Comparison of ENCODE assay signal across 8 cellular contexts in the genomic region with DNA sequence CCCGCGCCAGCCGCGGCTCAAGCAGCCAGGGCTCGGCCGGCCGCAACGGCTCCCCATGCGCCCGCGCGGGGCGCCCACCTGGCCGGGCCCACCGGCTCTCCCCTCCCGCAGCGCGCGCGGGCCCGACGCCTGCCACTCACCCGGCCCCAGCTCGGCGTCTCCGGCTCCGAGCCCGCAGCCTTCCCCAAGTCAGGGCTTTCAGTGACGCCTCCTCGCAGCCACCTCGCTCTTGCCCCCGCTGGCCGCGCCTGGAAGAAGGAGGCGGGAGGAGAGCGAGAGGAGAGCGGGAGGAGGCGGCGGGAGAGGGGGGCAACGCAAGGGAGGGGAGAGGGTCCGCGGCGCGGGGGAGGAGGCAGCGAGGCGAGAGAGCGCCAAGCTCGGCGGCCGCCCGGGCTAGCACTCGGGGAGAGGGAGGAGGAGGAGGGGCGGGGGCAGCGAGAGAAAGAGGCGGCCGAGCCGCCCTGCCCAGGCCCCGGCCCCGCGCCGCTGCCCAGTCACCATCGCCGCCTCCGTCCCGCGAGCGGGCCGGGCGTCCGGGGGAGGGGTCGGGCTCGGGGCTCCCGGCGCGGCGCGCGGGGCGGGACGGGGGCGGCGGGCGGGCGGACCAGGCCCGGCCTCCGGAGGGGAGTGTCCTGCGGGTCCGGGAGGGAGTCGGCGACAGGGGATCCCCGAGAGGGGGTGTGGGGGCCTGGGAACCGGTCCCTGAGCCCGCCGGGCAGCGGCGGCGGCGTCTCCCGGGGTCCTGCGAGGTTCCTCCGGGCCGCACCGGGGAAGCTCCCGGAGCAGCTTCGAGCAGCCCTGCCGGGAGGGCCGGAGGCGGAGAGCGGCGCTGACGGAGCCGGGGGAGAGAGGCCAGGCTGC. TPM values are rescaled to one million over a fixed set of nuclear protein-coding genes. Genes with fewer than 3 reads are reported as not detected.
DNase-seq lines count a peak whose midpoint lies in the region; ATAC-seq lines count a peak whose summit lies in the region.

A gene with protein sequence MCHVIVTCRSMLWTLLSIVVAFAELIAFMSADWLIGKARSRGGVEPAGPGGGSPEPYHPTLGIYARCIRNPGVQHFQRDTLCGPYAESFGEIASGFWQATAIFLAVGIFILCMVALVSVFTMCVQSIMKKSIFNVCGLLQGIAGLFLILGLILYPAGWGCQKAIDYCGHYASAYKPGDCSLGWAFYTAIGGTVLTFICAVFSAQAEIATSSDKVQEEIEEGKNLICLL (minus strand): TSS at position 414 of the 861 bp plus-strand sequence. CDS start 138,559 bp downstream, outside the sequence.

- DNase-seq in G401 (ENCODE audit: low spot score) (peak; percentile 23), HuH-7 (ENCODE audit: low spot score) (peak; percentile 74), T-helper 17 cell (no peak), dedifferentiated amniotic fluid mesenchymal stem cell (ENCODE audit: extremely low spot score) (peak; percentile 42), foreskin melanocyte (no peak)
- DNase-seq in stimulated activated CD4-positive, alpha-beta T cell treated with anti-CD3 and anti-CD28 coated beads, Interleukin-15, amount 100 ng/mL, for 24 hours = peak; percentile 55

- H3K4me1 Mint-ChIP-seq in T-helper 17 cell = peaks cover 12% of the 10 kb centered on the region

- no peak within 1 kb of the TSS for H3K27ac Mint-ChIP-seq in T-helper 17 cell

- peaks cover 55% of the 10 kb centered on the region for H3K27me3 Mint-ChIP-seq in T-helper 17 cell

- in situ Hi-C loops in G401 (cut with HindIII; ENCODE audit: low sequenced_read_pairs) = no loop called here

- H3K4me3 Mint-ChIP-seq in T-helper 17 cell = peak within 1 kb of the TSS; percentile 91

- H3K9me3 ChIP-seq in T-helper 17 cell (ENCODE audit: control insufficient read depth, low read length, poor library complexity, severe bottlenecking) = no peaks in the 10 kb centered on the region

- peaks cover 3% of the 10 kb centered on the region for H3K36me3 Mint-ChIP-seq in T-helper 17 cell (ENCODE audit: low read depth)

- H3K27me3 ChIP-seq in layer of hippocampus (ENCODE audit: control insufficient read depth, insufficient read depth, low read length) = no peaks in the 10 kb centered on the region

- ATAC-seq in GM21515 (IDR thresholded peaks at IDR 0.05; ENCODE audit: unreplicated experiment) (peak; percentile 47), T-helper 17 cell (peak; percentile 59)

- H3K27ac ChIP-seq in layer of hippocampus (ENCODE audit: low read depth, low read length) = peak within 1 kb of the TSS; percentile 83

RNA-seq across cellular contexts. Expression of the gene that starts here (rescaled TPM):
- total RNA-seq in G401 (2014; rRNA removed; shearing (Covaris generic)) = 2.6 and 7.5 TPM in 2 replicates
- 1 to 10 TPM; 1.3 to 4.3 TPM for total RNA-seq in T-helper 17 cell

Comparison
In these comparisons a context has a peak if more than half of its experiments do, and no peak if none do; other contexts are left out.
1. DNase-seq: peak in G401 (single experiment), HuH-7 (single experiment), dedifferentiated amniotic fluid mesenchymal stem cell (single experiment) and stimulated activated CD4-positive, alpha-beta T cell treated with anti-CD3 and anti-CD28 coated beads, Interleukin-15, amount 100 ng/mL, for 24 hours (single experiment); none in T-helper 17 cell (0 of 3) and foreskin melanocyte (single experiment).